Comparison of ENCODE assay signal across 25 cellular contexts in the genomic region with DNA sequence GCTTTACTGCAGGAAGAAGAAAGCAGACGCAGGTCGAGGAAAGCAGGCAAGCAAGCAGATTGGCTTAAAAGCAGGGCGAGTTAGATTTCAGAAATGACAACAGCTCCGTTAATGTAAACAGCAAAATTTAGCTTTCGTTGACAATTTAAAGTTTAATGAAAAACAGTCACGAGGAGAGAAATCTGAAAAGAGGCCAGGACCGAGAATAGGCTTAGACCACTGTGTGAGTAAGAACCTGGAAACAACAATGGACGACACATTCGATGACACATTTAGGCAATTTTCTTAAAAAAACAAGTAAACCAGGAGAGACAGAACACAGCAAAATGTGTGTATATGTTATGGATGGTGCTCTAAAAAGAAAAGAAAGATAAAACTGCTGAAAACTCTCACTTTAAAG.
"Had no signal": no experiment of that assay in that cellular context is flagged by ENCODE, and none has a peak within 500 bp of the region (broad histone marks: within the 10 kb centered on the region; RNA-seq: fewer than 3 reads in every experiment).

No MANE protein-coding gene starts in this region.

- H3K4me3 ChIP-seq: colonic mucosa, heart left ventricle, left lung, lower lobe of right lung, psoas muscle, right lobe of liver, testis, tibial nerve, upper lobe of right lung, vagina had no signal

- H3K27me3 ChIP-seq: colonic mucosa, heart left ventricle, left lung, right lobe of liver, testis, tibial nerve, upper lobe of right lung, vagina had no signal

- H3K36me3 ChIP-seq: colonic mucosa, heart left ventricle, left lung, lower lobe of right lung, right lobe of liver, tibial nerve, upper lobe of right lung, vagina had no signal

- H3K27ac Mint-ChIP-seq: endodermal cell; memory B cell; naive B cell; stimulated activated memory B cell treated with anti-CD40 and anti-IgM and Interleukin-4, amounts not matched to agents 10 μg/mL and 1 μg/mL and 100 μg/mL, for 72 hours had no signal

- H3K4me3 Mint-ChIP-seq: endodermal cell; memory B cell; naive B cell; nephron; stimulated activated memory B cell treated with anti-CD40 and anti-IgM and Interleukin-4, amounts not matched to agents 10 μg/mL and 1 μg/mL and 100 μg/mL, for 72 hours; stimulated activated naive CD8-positive, alpha-beta T cell treated with anti-CD3 and anti-CD28 coated beads, Interleukin-15, amount 100 ng/mL, for 72 hours had no signal

- H3K9me3 ChIP-seq: colonic mucosa, right lobe of liver, testis, vagina had no signal

- ATAC-seq: heart left ventricle; left lung; lower lobe of right lung; psoas muscle; right lobe of liver; stimulated activated naive CD8-positive, alpha-beta T cell treated with anti-CD3 and anti-CD28 coated beads, Interleukin-15, amount 100 ng/mL, for 72 hours; upper lobe of right lung had no signal

- H3K27me3 Mint-ChIP-seq: memory B cell; naive B cell; stimulated activated memory B cell treated with anti-CD40 and anti-IgM and Interleukin-4, amounts not matched to agents 10 μg/mL and 1 μg/mL and 100 μg/mL, for 72 hours; stimulated activated naive CD8-positive, alpha-beta T cell treated with anti-CD3 and anti-CD28 coated beads, Interleukin-15, amount 100 ng/mL, for 72 hours had no signal

- H3K4me1 ChIP-seq: colonic mucosa, left lung, lower lobe of right lung, psoas muscle, right lobe of liver, testis, tibial nerve, upper lobe of right lung, vagina had no signal

- H3K36me3 Mint-ChIP-seq: memory B cell had no signal

- H3K4me1 Mint-ChIP-seq: memory B cell; stimulated activated memory B cell treated with anti-CD40 and anti-IgM and Interleukin-4, amounts not matched to agents 10 μg/mL and 1 μg/mL and 100 μg/mL, for 72 hours; stimulated activated naive CD8-positive, alpha-beta T cell treated with anti-CD3 and anti-CD28 coated beads, Interleukin-15, amount 100 ng/mL, for 72 hours had no signal

- H3K27ac ChIP-seq: colonic mucosa, heart left ventricle, left lung, lower lobe of right lung, psoas muscle, right lobe of liver, testis, tibial nerve, upper lobe of right lung, vagina had no signal

- DNase-seq: colonic mucosa; effector CD4-positive, alpha-beta T cell; endodermal cell; erythroblast; foreskin melanocyte; heart left ventricle; hypothalamus; left lung; lower lobe of right lung; midbrain; naive B cell; psoas muscle; retina; right lobe of liver; stimulated activated CD4-positive, alpha-beta T cell treated with anti-CD3 and anti-CD28 coated beads, Interleukin-15, amount 100 ng/mL, for 24 hours; stimulated activated CD4-positive, alpha-beta T cell treated with anti-CD3 and anti-CD28 coated beads, Interleukin-1b, Interleukin-23, amount 100 ng/mL, for 48 hours; stimulated activated CD4-positive, alpha-beta T cell treated with anti-CD3 and anti-CD28 coated beads, Interleukin-4, amount 100 ng/mL, for 24 hours; stimulated activated naive CD8-positive, alpha-beta T cell treated with anti-CD3 and anti-CD28 coated beads, Interleukin-15, amount 100 ng/mL, for 72 hours; testis; upper lobe of right lung had no signal
